In the genomic region with DNA sequence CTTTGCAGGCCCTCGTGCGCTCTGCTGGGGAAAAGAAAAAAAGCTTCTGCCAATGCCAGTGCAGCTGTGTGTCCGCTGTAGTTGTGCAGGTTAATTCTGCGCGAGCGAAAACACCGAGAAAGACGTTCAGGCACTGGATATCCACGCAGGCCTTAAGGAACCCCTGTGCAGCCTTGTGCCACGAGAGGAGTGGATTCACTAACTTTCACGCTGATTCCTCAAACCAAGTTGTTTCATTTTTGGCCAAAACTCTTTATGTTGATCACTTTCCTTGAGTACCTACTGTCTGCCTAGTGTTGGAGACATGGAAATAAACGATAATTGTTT, we compare ENCODE assay signal across 9 cellular contexts. TPM values are rescaled to one million over a fixed set of nuclear protein-coding genes. Genes with fewer than 3 reads are reported as not detected.
DNase-seq lines count a peak whose midpoint lies in the region; ATAC-seq, FAIRE-seq and TF ChIP-seq lines count a peak whose summit lies in the region.
"Had no signal": no experiment of that assay in that cellular context is flagged by ENCODE, and none has a peak within 500 bp of the region (broad histone marks: within the 10 kb centered on the region; RNA-seq: fewer than 3 reads in every experiment).

No MANE protein-coding gene starts in this region.

- no peak for TF ChIP-seq POLR2A in K562 (conservative IDR thresholded peaks at IDR 0.05)
- no peak for TF ChIP-seq POLR2A in H54 (IDR thresholded peaks at IDR 0.05; ENCODE audit: low read depth, low read length)

- no TSS peak for BruUV-seq in K562 (replicated peaks; lab: Mats Ljungman, UMichigan)

- peak overlapping the region; percentile 64 for H2AFZ ChIP-seq in K562 (ENCODE audit: low read depth, low read length)

- CTCF ChIA-PET in K562 (lab: Yijun Ruan, JAX; ENCODE audit: low intra/inter-chr PET ratio) = no interaction called here

- intact Hi-C loops in K562 (cut with micrococcal nuclease) = no loop called here
- intact Hi-C loops in tibial artery (cut with DNase I; ENCODE audit: low total_unique reads) = loop anchor here (2.0 to 10.0 kb wide), 2 partner anchors 542 to 660 kb away; partner anchors contain the start of genes MIS18A and URB1

- H4K20me1 ChIP-seq in K562 (replicated peaks; ENCODE audit: control insufficient read depth, insufficient read depth, low read length) = peaks cover 32% of the 10 kb centered on the region

- POLR2A ChIA-PET in K562 (lab: Yijun Ruan, JAX) = interaction anchor here (0.8 to 1.4 kb wide), 2 partner anchors 15 to 22 kb away, joined by 3 read pairs; no protein-coding TSS in a partner anchor

- no peak for TF ChIP-seq EP300 in K562 (IDR thresholded peaks at IDR 0.05; ENCODE audit: low read length)

- TF ChIP-seq CTCF in K562 (IDR thresholded peaks at IDR 0.05 in 2 of 3, conservative IDR thresholded peaks at IDR 0.05 in 1 of 3; ENCODE audit: insufficient read depth in 2 of 3, low read depth in 1 of 3, low read length in 3 of 3) (no peak), liver (IDR thresholded peaks at IDR 0.05; ENCODE audit: low read depth, low read length, missing input control) (no peak), tibial artery (IDR thresholded peaks at IDR 0.05) (no peak)

- H3K27ac ChIP-seq in K562 (ENCODE audit: extremely low read depth, low read depth, low read length) (peak overlapping the region; percentile 81), liver (ENCODE audit: low read depth in 1 of 2, low read length in 2 of 2) (peak overlapping the region; percentile 83 to 94), tibial artery (peak overlapping the region; percentile 86 to 97)

- no peaks in the 10 kb centered on the region for H3K27me3 ChIP-seq in K562 (ENCODE audit: control insufficient read depth in 2 of 2, insufficient read depth in 2 of 2, low read length in 2 of 2)
- H3K27me3 ChIP-seq in liver (ENCODE audit: control insufficient read depth in 4 of 4, insufficient read depth in 4 of 4, low read length in 3 of 4) = no peaks in the 10 kb centered on the region
- H3K27me3 ChIP-seq in tibial artery = no peaks in the 10 kb centered on the region

- DNase-seq in SHP77 treated with DMSO at 0.1 percent for 48 hours (lab: John Stamatoyannopoulos, UW) = peak; percentile 41
- no peak for DNase-seq in SHP77 (lab: John Stamatoyannopoulos, UW)
- no peak for DNase-seq in K562 (ENCODE audit: extremely low read depth in 1 of 4, low spot score in 3 of 4)
- DNase-seq in tibial artery = peak in 1 of 2 donors; percentile 39
- DNase-seq in dedifferentiated amniotic fluid mesenchymal stem cell (ENCODE audit: extremely low spot score) = no peak
- no peak for DNase-seq in H54 (ENCODE audit: insufficient read length, low spot score)

- WGBS in K562 (ENCODE audit: insufficient coverage, low coverage, missing lambda C conversion rate) = under 1% methylated on average over 12 of the region's 12 CpGs
- WGBS in liver = under 1% methylated on average over 12 of the region's 12 CpGs

- H3K9me3 ChIP-seq in K562 (replicated peaks; ENCODE audit: control insufficient read depth, insufficient read depth, low read depth, low read length) (no peaks in the 10 kb centered on the region), liver (ENCODE audit: control insufficient read depth in 4 of 4, low read length in 3 of 4) (no peaks in the 10 kb centered on the region), tibial artery (no peaks in the 10 kb centered on the region)

- peak overlapping the region; percentile 93 for H3K4me3 ChIP-seq in K562
- peak overlapping the region; percentile 78 to 100 (median 79) for H3K4me3 ChIP-seq in liver (ENCODE audit: low read depth in 1 of 3, low read length in 3 of 3)
- peak overlapping the region; percentile 83 to 94 for H3K4me3 ChIP-seq in tibial artery

- in situ Hi-C loops in K562 (cut with MboI) = no loop called here

- H3K4me2 ChIP-seq in K562 (ENCODE audit: insufficient read depth, low read length) = peak overlapping the region; percentile 93

- H3K79me2 ChIP-seq in K562 (ENCODE audit: control insufficient read depth, insufficient read depth, low read length) = peaks cover 64% of the 10 kb centered on the region

- H3K9ac ChIP-seq in K562 (ENCODE audit: insufficient read depth in 1 of 2, low read depth in 2 of 2, low read length in 2 of 2) (peak overlapping the region; percentile 86 to 95), liver (ENCODE audit: low read depth in 1 of 2, low read length in 2 of 2) (peak overlapping the region; percentile 59 to 92)

- no peak for TF ChIP-seq RAD21 in K562 (CRISPR knock-in tag; conservative IDR thresholded peaks at IDR 0.05 in 1 of 2, IDR thresholded peaks at IDR 0.05 in 1 of 2)
- TF ChIP-seq RAD21 in liver (IDR thresholded peaks at IDR 0.05) = peak; percentile 21 to 47

- FAIRE-seq in K562 (lab: Jason Lieb, UNC) (no peak), H54 (lab: Jason Lieb, UNC) (no peak)
- FAIRE-seq: endometrium had no signal

- no peaks in the 10 kb centered on the region for H3K9me1 ChIP-seq in K562 (ENCODE audit: control insufficient read depth, insufficient read depth, low read length)

- peaks cover 22% of the 10 kb centered on the region; the same call in 2 of the 3 replicates for H3K36me3 ChIP-seq in K562 (ENCODE audit: control insufficient read depth, insufficient read depth, low read length)
- H3K36me3 ChIP-seq in liver (ENCODE audit: control insufficient read depth in 4 of 4, insufficient read depth in 3 of 4, low read depth in 1 of 4, low read length in 3 of 4) = no peaks in the 10 kb centered on the region
- no peaks in the 10 kb centered on the region for H3K36me3 ChIP-seq in tibial artery

- no peak for ATAC-seq in K562
- no peak for ATAC-seq in HG03521 (IDR thresholded peaks at IDR 0.05; ENCODE audit: unreplicated experiment)

- H3K4me1 ChIP-seq in K562 (replicated peaks in 1 of 2; ENCODE audit: control insufficient read depth in 2 of 2, insufficient read depth in 2 of 2, low read length in 2 of 2) = peaks cover 46 to 57% of the 10 kb centered on the region in 2 experiments
- H3K4me1 ChIP-seq in liver (ENCODE audit: control insufficient read depth in 4 of 4, insufficient read depth in 4 of 4, low read length in 3 of 4) = peaks cover 7 to 47% (median 37%) of the 10 kb centered on the region in 4 donors
- H3K4me1 ChIP-seq in tibial artery = peaks cover 0 to 37% (median 30%) of the 10 kb centered on the region in 4 donors

TF ChIP-seq in K562, 482 proteins besides CTCF, POLR2A, EP300 and RAD21 (continues in another document):
- TF ChIP-seq ZNF395 (CRISPR knock-in tag; IDR thresholded peaks at IDR 0.05) (0 out of 2 replicates have a peak, but pooled peaks have one; percentile 20), ZNF696 (CRISPR knock-in tag; conservative IDR thresholded peaks at IDR 0.05) (no peak), FOXA3 (CRISPR knock-in tag; conservative IDR thresholded peaks at IDR 0.05 in 1 of 2, IDR thresholded peaks at IDR 0.05 in 1 of 2) (0 out of 4 replicates have a peak, but pooled peaks of 1 of the 2 experiments have one; percentile 25)

TF ChIP-seq in liver, 16 proteins besides CTCF, POLR2A, EP300 and RAD21:
- no peak for TF ChIP-seq GABPA (IDR thresholded peaks at IDR 0.05 in 1 of 2, conservative IDR thresholded peaks at IDR 0.05 in 1 of 2)
- TF ChIP-seq, protein P1, sequence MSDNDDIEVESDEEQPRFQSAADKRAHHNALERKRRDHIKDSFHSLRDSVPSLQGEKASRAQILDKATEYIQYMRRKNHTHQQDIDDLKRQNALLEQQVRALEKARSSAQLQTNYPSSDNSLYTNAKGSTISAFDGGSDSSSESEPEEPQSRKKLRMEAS (IDR thresholded peaks at IDR 0.05) = peak; percentile 44
- peak in 1 of 2 donors; percentile 30 for TF ChIP-seq HNF4A (conservative IDR thresholded peaks at IDR 0.05)

RNA-seq across cellular contexts. Expression of gene SCAF4, which starts 0.6 kb away (rescaled TPM):
- total RNA-seq in K562 (2011; cell fraction: chromatin; rRNA removed; ENCODE audit: low replicate concordance) = 94.8 and 259 TPM in 2 replicates
- total RNA-seq in K562 (2011; cell fraction: nucleolus; rRNA removed) = 49.9 and 60.1 TPM in 2 replicates
- 124 and 178 TPM in 2 replicates for total RNA-seq in K562 (2011; cell fraction: nucleoplasm; rRNA removed)
- total RNA-seq in K562 (2014; rRNA removed) (11.6 and 14.9 TPM in 2 replicates), K562 (2014; rRNA removed; fragmentation: Illumina TruSeq; extraction: Trizol) (17.2 and 18.8 TPM in 2 replicates), K562 (2015; rRNA removed; fragmentation: Illumina TruSeq; extraction: Trizol) (14.4 and 16.0 TPM in 2 replicates), K562 (2021) (52.2 and 55.7 TPM in 2 replicates), liver (10 to 100 TPM; 10.1 to 11.1 TPM)
- polyA plus RNA-seq in K562 (2011; rRNA removed) (27.3 and 33.9 TPM in 2 replicates), K562 (2014; fragmentation: Illumina TruSeq; extraction: Trizol) (44.2 and 48.2 TPM in 2 replicates), K562 (2014; fragmentation: Nextera tagmentation; extraction: Ambion mirVana) (1 to 10 TPM; 2.3 to 5.1 TPM), K562 (2014; rRNA removed) (28.3 and 30.3 TPM in 2 replicates), liver (1 to 10 TPM; 7.1 to 8.4 TPM)
- 13.0 and 21.8 TPM in 2 replicates for polyA plus RNA-seq in K562 (2011; cell fraction: cytosol; rRNA removed)
- 85.0 and 99.6 TPM in 2 replicates for polyA plus RNA-seq in K562 (2011; cell fraction: nucleus; rRNA removed)
- 28.1 and 29.3 TPM in 2 replicates for polyA plus RNA-seq in K562 (2012)
- 34.5 and 35.1 TPM in 2 replicates for polyA minus RNA-seq in K562 (2011; rRNA and poly(A)+ RNA removed)
- 24.8 and 25.2 TPM in 2 replicates for polyA minus RNA-seq in K562 (2011; cell fraction: cytosol; rRNA and poly(A)+ RNA removed)
- polyA minus RNA-seq in K562 (2011; cell fraction: nucleus; rRNA and poly(A)+ RNA removed) = 71.0 and 80.2 TPM in 2 replicates
